In genomic region chr1:4673494-4673893, GRCh38 we compare ENCODE assay signal across 20 cellular contexts. TPM values are rescaled to one million over a fixed set of nuclear protein-coding genes. Genes with fewer than 3 reads are reported as not detected.
DNase-seq lines count a peak whose midpoint lies in the region; ATAC-seq and TF ChIP-seq lines count a peak whose summit lies in the region.
"Had no signal": no experiment of that assay in that cellular context is flagged by ENCODE, and none has a peak within 500 bp of the region (broad histone marks: within the 10 kb centered on the region; RNA-seq: fewer than 3 reads in every experiment).

No MANE protein-coding gene starts in this region.

- DNase-seq in M059J (ENCODE audit: low read depth) (peak; percentile 50), kidney tubule cell (ENCODE audit: low spot score) (peak; percentile 28), putamen (ENCODE audit: low spot score) (peak; percentile 66), ACHN (no peak), KG1 (lab: John Stamatoyannopoulos, UW) (no peak), foreskin keratinocyte (no peak), DMS53 (lab: John Stamatoyannopoulos, UW) (no peak)
- DNase-seq: CD8-positive, alpha-beta memory T cell; KBM-7; NCI-H1417; NCI-H187; NCI-H2107; NCI-H510A; NCI-H748 treated with DMSO at 0.1 percent for 48 hours; PC-3; SIG-M5 had no signal

- in situ Hi-C loops in ACHN (cut with HindIII; ENCODE audit: low pct_ligation_motif_present, low pct_unique_long_range_greater_than_20kb, low sequenced_read_pairs) = no loop called here

- TF ChIP-seq CTCF in foreskin keratinocyte (conservative IDR thresholded peaks at IDR 0.05) = no peak

- H3K27ac ChIP-seq in cingulate gyrus (ENCODE audit: low read depth, low read length) (peak overlapping the region; percentile 48), foreskin keratinocyte (no peak overlapping the region)
- H3K27ac ChIP-seq: A549; BLaER1 treated with 17β-estradiol and CSF1 and Interleukin-3, amounts not matched to agents 10 nM and 100 nM; RWPE1 had no signal

- H3K4me1 ChIP-seq in foreskin keratinocyte = peaks cover 18% of the 10 kb centered on the region

- no peak for ATAC-seq in foreskin keratinocyte
- ATAC-seq: A549, PC-3 had no signal

- no peaks in the 10 kb centered on the region for H3K27me3 ChIP-seq in foreskin keratinocyte

RNA-seq across cellular contexts. Expression of gene AJAP1, which starts 19.1 kb away (rescaled TPM):
- total RNA-seq in M059J (2014; rRNA removed; shearing (Covaris generic)) = not detected in 2 replicates
- total RNA-seq in foreskin keratinocyte = 13.0 and 13.4 TPM in 2 replicates
- 6.4 and 7.9 TPM in 2 replicates for polyA plus RNA-seq in foreskin keratinocyte
- total RNA-seq: CD8-positive, alpha-beta memory T cell; PC-3 had no signal
- polyA plus RNA-seq: A549; CD8-positive, alpha-beta memory T cell had no signal

Comparison
In these comparisons a context has a peak if more than half of its experiments do, and no peak if none do; other contexts are left out.
1. DNase-seq: peak in M059J (single experiment), kidney tubule cell (single experiment) and putamen (single experiment); none in ACHN (single experiment), KG1 (single experiment), foreskin keratinocyte (0 of 2) and DMS53 (single experiment).
2. RNA of gene AJAP1, which starts 19.1 kb away (total RNA-seq): 13.0 to 13.4 TPM in foreskin keratinocyte; not detected in M059J; every median in the first group is over 10 times any median in the second.